ENCODE assay signal across 15 cellular contexts in genomic region chr4:115834441-115834840, GRCh38.
"Had no signal": no experiment of that assay in that cellular context is flagged by ENCODE, and none has a peak within 500 bp of the region (broad histone marks: within the 10 kb centered on the region; RNA-seq: fewer than 3 reads in every experiment).

No MANE protein-coding gene starts in this region.

- H3K36me3 Mint-ChIP-seq: activated CD8-positive, alpha-beta memory T cell treated with anti-CD3 and anti-CD28 coated beads, Interleukin-2, amount 10 ng/mL, durations not matched to agents 7 days and 5 days; activated naive CD8-positive, alpha-beta T cell treated with anti-CD3 and anti-CD28 coated beads, Interleukin-2, amount 10 ng/mL, durations not matched to agents 7 days and 5 days had no signal

- H3K4me3 ChIP-seq: dorsolateral prefrontal cortex, skin epidermis, thyroid gland, vagina had no signal

- H3K9me3 ChIP-seq: thyroid gland, vagina had no signal

- H3K36me3 ChIP-seq: thyroid gland, vagina had no signal

- ATAC-seq: activated CD8-positive, alpha-beta memory T cell treated with anti-CD3 and anti-CD28 coated beads, Interleukin-2, amount 10 ng/mL, durations not matched to agents 7 days and 5 days; left ventricle myocardium superior; T-helper 17 cell had no signal

- H3K27me3 Mint-ChIP-seq: activated CD8-positive, alpha-beta memory T cell treated with anti-CD3 and anti-CD28 coated beads, Interleukin-2, amount 10 ng/mL, durations not matched to agents 7 days and 5 days; activated naive CD8-positive, alpha-beta T cell treated with anti-CD3 and anti-CD28 coated beads, Interleukin-2, amount 10 ng/mL, durations not matched to agents 7 days and 5 days; activated T-cell treated with anti-CD3 and anti-CD28 coated beads, Interleukin-2, amount 50 U/mL, for 24 hours; T-helper 17 cell had no signal

- H3K27ac Mint-ChIP-seq: activated CD8-positive, alpha-beta memory T cell treated with anti-CD3 and anti-CD28 coated beads, Interleukin-2, amount 10 ng/mL, durations not matched to agents 7 days and 5 days; activated naive CD8-positive, alpha-beta T cell treated with anti-CD3 and anti-CD28 coated beads, Interleukin-2, amount 10 ng/mL, durations not matched to agents 7 days and 5 days; activated T-cell treated with anti-CD3 and anti-CD28 coated beads, Interleukin-2, amount 50 U/mL, for 24 hours; T-helper 17 cell had no signal

- H3K27me3 ChIP-seq: dorsolateral prefrontal cortex, thyroid gland, vagina had no signal

- H3K4me1 Mint-ChIP-seq: activated CD8-positive, alpha-beta memory T cell treated with anti-CD3 and anti-CD28 coated beads, Interleukin-2, amount 10 ng/mL, durations not matched to agents 7 days and 5 days; activated naive CD8-positive, alpha-beta T cell treated with anti-CD3 and anti-CD28 coated beads, Interleukin-2, amount 10 ng/mL, durations not matched to agents 7 days and 5 days; T-helper 17 cell had no signal

- H3K27ac ChIP-seq: dorsolateral prefrontal cortex, skin epidermis, thyroid gland, vagina had no signal

- DNase-seq: activated CD4-positive, alpha-beta T cell treated with anti-CD3 and anti-CD28 coated beads, Interleukin-2, amount 50 U/mL, for 48 hours; activated CD4-positive, CD25-positive, alpha-beta regulatory T cell treated with anti-CD3 and anti-CD28 coated beads, Interleukin-2, amount 50 U/mL, for 72 hours; activated CD8-positive, alpha-beta memory T cell treated with anti-CD3 and anti-CD28 coated beads, Interleukin-2, amount 10 ng/mL, durations not matched to agents 7 days and 5 days; activated effector memory CD4-positive, alpha-beta T cell treated with anti-CD3 and anti-CD28 coated beads, Interleukin-2, amount 50 U/mL, for 16 hours; activated naive CD8-positive, alpha-beta T cell treated with anti-CD3 and anti-CD28 coated beads, Interleukin-2, amount 10 ng/mL, durations not matched to agents 7 days and 5 days; activated T-cell treated with anti-CD3 and anti-CD28 coated beads, Interleukin-2, amount 50 U/mL, for 24 hours; anterior cingulate cortex; dorsolateral prefrontal cortex; foreskin melanocyte; head of caudate nucleus; left ventricle myocardium superior; T-helper 17 cell; thyroid gland had no signal

- H3K4me1 ChIP-seq: thyroid gland, vagina had no signal

- H3K4me3 Mint-ChIP-seq: activated CD8-positive, alpha-beta memory T cell treated with anti-CD3 and anti-CD28 coated beads, Interleukin-2, amount 10 ng/mL, durations not matched to agents 7 days and 5 days; activated naive CD8-positive, alpha-beta T cell treated with anti-CD3 and anti-CD28 coated beads, Interleukin-2, amount 10 ng/mL, durations not matched to agents 7 days and 5 days; activated T-cell treated with anti-CD3 and anti-CD28 coated beads, Interleukin-2, amount 50 U/mL, for 24 hours; T-helper 17 cell had no signal
